ENCODE assay signal across 10 cellular contexts in the genomic region with DNA sequence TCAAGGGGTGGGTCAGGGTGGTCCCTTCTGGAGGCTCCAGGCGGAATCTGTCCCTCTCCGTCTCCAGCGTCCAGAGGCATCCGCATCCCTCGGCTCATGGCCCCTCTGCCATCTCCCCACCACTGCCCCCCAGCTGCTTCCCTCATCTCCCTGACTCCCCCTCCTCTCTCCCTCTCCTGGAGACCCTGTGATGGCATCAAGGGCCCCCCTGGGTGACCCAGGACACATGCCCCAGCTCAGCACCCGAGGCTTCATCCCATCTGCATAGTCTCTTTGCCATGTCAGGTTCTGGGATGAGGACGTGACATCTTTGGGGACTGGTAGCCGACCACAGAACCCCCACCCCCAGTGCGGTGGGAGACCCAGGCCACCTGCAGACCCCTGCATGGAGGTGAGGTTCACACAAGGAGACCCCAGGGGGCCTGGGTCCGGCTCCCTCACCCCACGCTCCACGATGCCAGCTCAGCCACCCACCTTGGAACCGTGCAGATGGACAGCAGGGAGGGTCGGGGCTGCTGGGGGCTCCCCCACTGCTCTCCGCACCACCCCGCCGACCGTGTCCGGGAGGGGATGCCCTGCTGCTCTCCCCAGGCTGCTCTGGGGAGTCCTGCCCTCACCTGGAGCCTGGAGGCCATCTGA. TPM values are rescaled to one million over a fixed set of nuclear protein-coding genes. Genes with fewer than 3 reads are reported as not detected.
DNase-seq lines count a peak whose midpoint lies in the region; ATAC-seq and TF ChIP-seq lines count a peak whose summit lies in the region.
"Had no signal": no experiment of that assay in that cellular context is flagged by ENCODE, and none has a peak within 500 bp of the region (broad histone marks: within the 10 kb centered on the region; RNA-seq: fewer than 3 reads in every experiment).

No MANE protein-coding gene starts in this region.

- no peaks in the 10 kb centered on the region for H3K36me3 ChIP-seq in IMR-90 (ENCODE audit: control insufficient read depth, insufficient read depth, low read length)
- no peaks in the 10 kb centered on the region for H3K36me3 ChIP-seq in RWPE2 (ENCODE audit: low read depth)
- no peaks in the 10 kb centered on the region for H3K36me3 ChIP-seq in hepatocyte (replicated peaks; ENCODE audit: insufficient read depth, low read depth)
- H3K36me3 ChIP-seq in skeletal muscle satellite cell (ENCODE audit: insufficient read depth, low read length), result no peaks in the 10 kb centered on the region

- no peak for TF ChIP-seq CTCF in IMR-90 (conservative IDR thresholded peaks at IDR 0.05; ENCODE audit: low read depth, low read length)
- TF ChIP-seq CTCF in RWPE2 (IDR thresholded peaks at IDR 0.05; ENCODE audit: poor library complexity, severe bottlenecking), result no peak
- TF ChIP-seq CTCF in hepatocyte (IDR thresholded peaks at IDR 0.05; ENCODE audit: poor library complexity), result no peak

- H3K9me3 Mint-ChIP-seq in activated T-helper 17 cell treated with anti-CD3 and anti-CD28 coated beads, Interleukin-2, amount 50 U/mL, for 72 hours, result no peaks in the 10 kb centered on the region

- no peak overlapping the region for H3K4me3 Mint-ChIP-seq in activated T-helper 17 cell treated with anti-CD3 and anti-CD28 coated beads, Interleukin-2, amount 50 U/mL, for 72 hours

- H3K4me3 ChIP-seq in IMR-90 (ENCODE audit: insufficient read depth, low read depth, low read length), result no peak overlapping the region
- H3K4me3 ChIP-seq in RWPE2 (ENCODE audit: severe bottlenecking), result no peak overlapping the region
- no peak overlapping the region for H3K4me3 ChIP-seq in hepatocyte
- H3K4me3 ChIP-seq in skeletal muscle satellite cell (ENCODE audit: low read length), result no peak overlapping the region

- TF ChIP-seq RAD21 in IMR-90 (IDR thresholded peaks at IDR 0.05; ENCODE audit: low read length), result no peak

- no peak overlapping the region for H3K27ac ChIP-seq in IMR-90 (ENCODE audit: insufficient read depth, low read length)
- H3K27ac ChIP-seq in RWPE2 (ENCODE audit: poor library complexity, severe bottlenecking), result peak overlapping the region; percentile 27
- peak overlapping the region; percentile 85 for H3K27ac ChIP-seq in hepatocyte

- H3K79me2 ChIP-seq in hepatocyte, result no peaks in the 10 kb centered on the region

- H3K4me2 ChIP-seq in IMR-90 (ENCODE audit: low read depth, low read length) (peak overlapping the region; percentile 12; the same call in 1 of the 2 replicates), hepatocyte (peak overlapping the region; percentile 70), skeletal muscle satellite cell (ENCODE audit: low read length) (peak overlapping the region; percentile 8)

- no peak for TF ChIP-seq POLR2A in IMR-90 (IDR thresholded peaks at IDR 0.05; ENCODE audit: low read depth, low read length)

- H3K4me1 ChIP-seq in IMR-90 (ENCODE audit: control insufficient read depth, insufficient read depth, low read length) (peaks cover 21% of the 10 kb centered on the region), RWPE2 (ENCODE audit: insufficient read depth, poor library complexity, severe bottlenecking) (peaks cover 34% of the 10 kb centered on the region), hepatocyte (ENCODE audit: insufficient read depth) (peaks cover 59% of the 10 kb centered on the region), skeletal muscle satellite cell (ENCODE audit: control insufficient read depth, insufficient read depth, low read length) (peaks cover 30% of the 10 kb centered on the region)

- H4K91ac ChIP-seq in IMR-90 (ENCODE audit: insufficient read depth, low read depth, low read length), result no peak overlapping the region

- no peak overlapping the region for H2AK5ac ChIP-seq in IMR-90 (ENCODE audit: low read depth, low read length)

- no peak overlapping the region for H4K5ac ChIP-seq in IMR-90 (ENCODE audit: low read depth, low read length)

- no peak overlapping the region for H3K4ac ChIP-seq in IMR-90 (ENCODE audit: low read depth, low read length)

- H3K18ac ChIP-seq in IMR-90 (ENCODE audit: low read depth, low read length), result no peak overlapping the region

- no peak overlapping the region for H3K27ac Mint-ChIP-seq in activated T-helper 17 cell treated with anti-CD3 and anti-CD28 coated beads, Interleukin-2, amount 50 U/mL, for 72 hours

- BruUV-seq in IMR-90 (replicated peaks; lab: Mats Ljungman, UMichigan), result no TSS peak

- no peaks in the 10 kb centered on the region for H4K20me1 ChIP-seq in IMR-90 (ENCODE audit: insufficient read depth, low read length)
- no peaks in the 10 kb centered on the region for H4K20me1 ChIP-seq in hepatocyte (ENCODE audit: insufficient read depth, poor library complexity, severe bottlenecking)

- H3K56ac ChIP-seq in IMR-90 (ENCODE audit: extremely low read depth, insufficient read depth, low read length), result no peak overlapping the region

- no peak overlapping the region for H2BK120ac ChIP-seq in IMR-90 (ENCODE audit: low read depth, low read length)

- WGBS in IMR-90 (ENCODE audit: extremely low coverage in 2 of 2, insufficient read length in 1 of 2), 2 experiments, result 73% methylated on average over 9 of the region's 19 CpGs; no CpG with 5 or more reads in 1 of the 2 experiments
- WGBS in hepatocyte (ENCODE audit: low lambda C conversion rate, missing lambda C conversion rate), result 87% methylated on average over 19 of the region's 19 CpGs

- H3K36me3 Mint-ChIP-seq in activated T-helper 17 cell treated with anti-CD3 and anti-CD28 coated beads, Interleukin-2, amount 50 U/mL, for 72 hours (ENCODE audit: low read depth), result peaks cover 12% of the 10 kb centered on the region

- no peak overlapping the region for H3K23ac ChIP-seq in IMR-90 (ENCODE audit: low read depth, low read length)

- in situ Hi-C loops in IMR-90 (cut with MboI; ENCODE audit: low sequenced_read_pairs), result no loop called here

- H3K4me1 Mint-ChIP-seq in activated T-helper 17 cell treated with anti-CD3 and anti-CD28 coated beads, Interleukin-2, amount 50 U/mL, for 72 hours, result peaks cover 6% of the 10 kb centered on the region

- H2BK20ac ChIP-seq in IMR-90 (ENCODE audit: low read depth, low read length), result no peak overlapping the region

- H3K79me1 ChIP-seq in IMR-90 (ENCODE audit: low read depth in 1 of 2, low read length in 2 of 2), result 0 out of 4 replicates have a peak, but pooled peaks cover 0 to 3% of the 10 kb centered on the region in 2 experiments

- H3K9me3 ChIP-seq in IMR-90 (ENCODE audit: control insufficient read depth, insufficient read depth, low read length) (no peaks in the 10 kb centered on the region), RWPE2 (ENCODE audit: severe bottlenecking) (no peaks in the 10 kb centered on the region), hepatocyte (ENCODE audit: low read depth) (no peaks in the 10 kb centered on the region), skeletal muscle satellite cell (replicated peaks; ENCODE audit: low read length) (no peaks in the 10 kb centered on the region)

- H3K27me3 Mint-ChIP-seq in activated T-helper 17 cell treated with anti-CD3 and anti-CD28 coated beads, Interleukin-2, amount 50 U/mL, for 72 hours, result peaks cover 3% of the 10 kb centered on the region

- dilution Hi-C loops in IMR-90 (cut with HindIII; ENCODE audit: low sequenced_read_pairs, unreplicated experiment), result no loop called here

- H3K9me1 ChIP-seq in IMR-90 (ENCODE audit: insufficient read depth, low read length), result no peaks in the 10 kb centered on the region

- no peak for DNase-seq in IMR-90
- DNase-seq in RWPE2 (ENCODE audit: low spot score), result peak; percentile 58
- no peak for DNase-seq in hepatocyte (ENCODE audit: low spot score)
- DNase-seq: C1 segment of cervical spinal cord had no signal

- no peak for ATAC-seq in IMR-90 (ENCODE audit: low read depth)
- ATAC-seq in RWPE2 (ENCODE audit: low read depth), result no peak
- no peak for ATAC-seq in activated T-helper 17 cell treated with anti-CD3 and anti-CD28 coated beads, Interleukin-2, amount 50 U/mL, for 72 hours (replicated peaks)
- no peak for ATAC-seq in HG03520 (IDR thresholded peaks at IDR 0.05; ENCODE audit: unreplicated experiment)
- ATAC-seq in GM19455 (IDR thresholded peaks at IDR 0.05; ENCODE audit: unreplicated experiment), result no peak
- ATAC-seq: Right ventricle myocardium inferior had no signal

- no peak overlapping the region for H4K8ac ChIP-seq in IMR-90 (ENCODE audit: low read depth in 2 of 2, low read length in 2 of 2)

- intact Hi-C loops in IMR-90 (cut with micrococcal nuclease), result loop anchor here (10.0 kb wide), 1 partner anchor 295 kb away; a partner anchor contains a TSS

- no peaks in the 10 kb centered on the region for H3K9me2 ChIP-seq in hepatocyte (replicated peaks; ENCODE audit: insufficient read depth)

- H3K9ac ChIP-seq in IMR-90 (ENCODE audit: low read depth, low read length), result no peak overlapping the region
- no peak overlapping the region for H3K9ac ChIP-seq in skeletal muscle satellite cell (ENCODE audit: low read depth, low read length)

- no peak overlapping the region for H2BK15ac ChIP-seq in IMR-90 (ENCODE audit: low read depth, low read length)

- H3K27me3 ChIP-seq in IMR-90 (ENCODE audit: control insufficient read depth, insufficient read depth, low read length), result peaks cover 10% of the 10 kb centered on the region
- no peaks in the 10 kb centered on the region for H3K27me3 ChIP-seq in RWPE2 (ENCODE audit: insufficient read depth, poor library complexity, severe bottlenecking)
- H3K27me3 ChIP-seq in hepatocyte, result no peaks in the 10 kb centered on the region
- H3K27me3 ChIP-seq in skeletal muscle satellite cell (ENCODE audit: control insufficient read depth, insufficient read depth, low read length), result peaks cover 2% of the 10 kb centered on the region

- H2AFZ ChIP-seq in IMR-90 (replicated peaks; ENCODE audit: low read length, poor library complexity), result no peak overlapping the region
- H2AFZ ChIP-seq in hepatocyte, result no peak overlapping the region

- H3K14ac ChIP-seq in IMR-90 (replicated peaks; ENCODE audit: low read depth, low read length), result no peak overlapping the region

- POLR2A ChIA-PET in IMR-90 (lab: Charles Lee; ENCODE audit: unreplicated experiment), result no interaction called here

- no peak overlapping the region for H2AK9ac ChIP-seq in IMR-90 (replicated peaks; ENCODE audit: low read depth, low read length, poor library complexity)

- CTCF ChIA-PET in IMR-90 (lab: Yijun Ruan, JAX), result no interaction called here

- no peak overlapping the region for H2BK5ac ChIP-seq in IMR-90 (ENCODE audit: low read depth, low read length, poor library complexity, severe bottlenecking)

RNA-seq across cellular contexts. Expression of a gene that starts 3.8 kb away (rescaled TPM):
- 1.7 and 2.3 TPM in 2 replicates for total RNA-seq in IMR-90 (2012; rRNA removed)
- polyA plus RNA-seq in IMR-90 (2012; rRNA removed), result 4.4 and 5.2 TPM in 2 replicates
- 4.9 and 10.8 TPM in 2 replicates for polyA plus RNA-seq in IMR-90 (2012; cell fraction: cytosol; rRNA removed)
- polyA plus RNA-seq in IMR-90 (2012; cell fraction: nucleus; rRNA removed; ENCODE audit: low replicate concordance), result 1.2 and 2.4 TPM in 2 replicates
- 9.3 and 9.7 TPM in 2 replicates for total RNA-seq in hepatocyte
- polyA plus RNA-seq in hepatocyte, result 9.9 and 15.0 TPM in 2 replicates
- 5.9 and 7.9 TPM in 2 replicates for total RNA-seq in skeletal muscle satellite cell (2012; rRNA removed)
- total RNA-seq in activated T-helper 17 cell treated with anti-CD3 and anti-CD28 coated beads, Interleukin-2, amount 50 U/mL, for 72 hours, result 10 to 100 TPM; 16.4 to 22.3 TPM

RNA-seq across cellular contexts. Expression of a gene that starts 12.4 kb away (rescaled TPM):
- total RNA-seq in IMR-90 (2012; rRNA removed), result not detected in 2 replicates
- not detected in 2 replicates for polyA plus RNA-seq in IMR-90 (2012; rRNA removed)
- 0.18 TPM in 1 of 2 replicates, not detected in the other for polyA plus RNA-seq in IMR-90 (2012; cell fraction: cytosol; rRNA removed)
- 0.12 and 0.16 TPM in 2 replicates for polyA plus RNA-seq in IMR-90 (2012; cell fraction: nucleus; rRNA removed; ENCODE audit: low replicate concordance)
- total RNA-seq in hepatocyte, result 0.64 and 1.8 TPM in 2 replicates
- 7.0 and 7.8 TPM in 2 replicates for polyA plus RNA-seq in hepatocyte
- 0.51 and 1.3 TPM in 2 replicates for total RNA-seq in skeletal muscle satellite cell (2012; rRNA removed)
- total RNA-seq in activated T-helper 17 cell treated with anti-CD3 and anti-CD28 coated beads, Interleukin-2, amount 50 U/mL, for 72 hours, result 100 to 1,000 TPM; 193 to 378 TPM
- total RNA-seq: Daoy had no signal

RNA-seq across cellular contexts. Expression of a gene that starts 29.2 kb away (rescaled TPM):
- total RNA-seq in IMR-90 (2012; rRNA removed) (under 0.01 and 0.28 TPM in 2 replicates), hepatocyte (not detected in 2 replicates)
- polyA plus RNA-seq in IMR-90 (2012; rRNA removed) (0.03 and 0.13 TPM in 2 replicates), hepatocyte (not detected in 2 replicates)
- polyA plus RNA-seq in IMR-90 (2012; cell fraction: cytosol; rRNA removed), result 0.05 and 0.06 TPM in 2 replicates
- polyA plus RNA-seq in IMR-90 (2012; cell fraction: nucleus; rRNA removed; ENCODE audit: low replicate concordance), result 0.08 TPM in 1 of 2 replicates, not detected in the other
- 0.25 TPM in 1 of 2 replicates, not detected in the other for total RNA-seq in skeletal muscle satellite cell (2012; rRNA removed)
- under 1 TPM in 1 of 2 donors, not detected in 1; 0.28 TPM for total RNA-seq in activated T-helper 17 cell treated with anti-CD3 and anti-CD28 coated beads, Interleukin-2, amount 50 U/mL, for 72 hours
- total RNA-seq: Daoy, Right ventricle myocardium inferior had no signal

RNA-seq across cellular contexts. Expression of a gene that starts 41.8 kb away (rescaled TPM):
- total RNA-seq in IMR-90 (2012; rRNA removed) (not detected in 2 replicates), hepatocyte (0.10 TPM in 1 of 2 replicates, not detected in the other)
- polyA plus RNA-seq in IMR-90 (2012; rRNA removed) (not detected in 2 replicates), hepatocyte (not detected in 2 replicates)
- not detected in 2 replicates for polyA plus RNA-seq in IMR-90 (2012; cell fraction: cytosol; rRNA removed)
- not detected in 2 replicates for polyA plus RNA-seq in IMR-90 (2012; cell fraction: nucleus; rRNA removed; ENCODE audit: low replicate concordance)
- 1.5 TPM in 1 of 2 replicates, not detected in the other for total RNA-seq in skeletal muscle satellite cell (2012; rRNA removed)
- under 1 TPM in 1 of 2 donors, not detected in 1; 0.45 TPM for total RNA-seq in activated T-helper 17 cell treated with anti-CD3 and anti-CD28 coated beads, Interleukin-2, amount 50 U/mL, for 72 hours
- total RNA-seq: Daoy had no signal

RNA-seq across cellular contexts. Expression of a gene that starts 56.3 kb away (rescaled TPM):
- 38.3 and 47.1 TPM in 2 replicates for total RNA-seq in IMR-90 (2012; rRNA removed)
- polyA plus RNA-seq in IMR-90 (2012; rRNA removed), result 144 and 186 TPM in 2 replicates
- 131 and 159 TPM in 2 replicates for polyA plus RNA-seq in IMR-90 (2012; cell fraction: cytosol; rRNA removed)
- 373 and 817 TPM in 2 replicates for polyA plus RNA-seq in IMR-90 (2012; cell fraction: nucleus; rRNA removed; ENCODE audit: low replicate concordance)
- total RNA-seq in hepatocyte, result 55.7 and 72.5 TPM in 2 replicates
- 152 and 193 TPM in 2 replicates for polyA plus RNA-seq in hepatocyte
- 51.3 and 52.7 TPM in 2 replicates for total RNA-seq in skeletal muscle satellite cell (2012; rRNA removed)
- 100 to 1,000 TPM; 140 to 142 TPM for total RNA-seq in activated T-helper 17 cell treated with anti-CD3 and anti-CD28 coated beads, Interleukin-2, amount 50 U/mL, for 72 hours

Comparison
In these comparisons a context has a peak if more than half of its experiments do, and no peak if none do; other contexts are left out.
1. H3K4me2 ChIP-seq: peak in every context shown above with its lines; median percentile 70 in hepatocyte; 12 in IMR-90; 8 in skeletal muscle satellite cell.
2. RNA of a gene that starts 12.4 kb away (total RNA-seq): 193 to 378 TPM in activated T-helper 17 cell treated with anti-CD3 and anti-CD28 coated beads, Interleukin-2, amount 50 U/mL, for 72 hours; 0.64 to 1.8 TPM in hepatocyte and not detected in IMR-90; every median in the first group is over 10 times any median in the second.